8 cellular contexts compared by ENCODE assay signal in the genomic region with DNA sequence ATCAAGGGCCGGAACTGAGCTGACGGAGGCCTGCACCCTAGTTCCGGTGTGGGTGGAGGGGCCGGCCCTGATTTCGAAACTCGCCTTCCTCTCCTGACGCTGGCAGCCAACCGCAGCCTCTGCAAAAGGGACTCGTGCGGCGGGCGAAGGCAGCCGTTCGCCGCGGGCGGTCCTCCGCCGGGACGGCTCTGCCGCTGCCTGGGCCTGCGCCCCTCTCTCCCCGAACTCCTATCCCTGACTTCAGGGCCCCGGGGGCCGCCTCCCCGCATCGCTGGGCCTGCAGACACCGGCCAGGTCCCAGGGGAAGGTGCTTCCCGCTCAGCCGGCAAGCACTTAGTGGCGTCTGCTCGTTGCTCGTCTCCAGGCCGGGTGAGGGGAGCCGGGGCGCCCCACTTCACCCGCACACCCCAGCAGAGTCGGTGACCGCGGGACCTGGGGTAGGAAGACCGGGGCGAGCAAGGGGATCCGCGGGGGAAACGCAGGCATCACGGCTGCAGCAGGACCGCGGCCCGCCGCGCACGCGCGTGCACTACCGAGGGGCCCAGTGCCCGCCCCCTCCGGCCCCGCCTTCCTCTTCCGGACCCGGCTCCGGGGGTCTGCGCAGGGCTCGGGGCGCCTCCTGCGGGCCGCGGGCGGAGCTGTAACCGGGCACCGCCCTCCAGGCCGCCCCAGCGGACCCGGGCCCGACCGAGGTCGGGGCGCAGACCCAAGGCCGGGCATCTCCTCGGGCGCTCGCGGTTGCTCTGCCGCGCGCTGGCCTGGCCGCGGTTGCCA. TPM values are rescaled to one million over a fixed set of nuclear protein-coding genes. Genes with fewer than 3 reads are reported as not detected.
A peak's percentile ranks its signal among the peaks of the same experiment; 100 is the strongest.
DNase-seq lines count a peak whose midpoint lies in the region; ATAC-seq lines count a peak whose summit lies in the region.

No MANE protein-coding gene starts in this region.

- H3K4me3 ChIP-seq in HUES64 (ENCODE audit: low read length): peak overlapping the region; percentile 78

- peak overlapping the region; percentile 81 for H3K4me3 Mint-ChIP-seq in activated T-cell treated with anti-CD3 and anti-CD28 coated beads, Interleukin-2, amount 50 U/mL, for 24 hours

- H3K27ac Mint-ChIP-seq in activated T-cell treated with anti-CD3 and anti-CD28 coated beads, Interleukin-2, amount 50 U/mL, for 24 hours: peak overlapping the region; percentile 97

- peaks cover 8% of the 10 kb centered on the region for H3K4me1 ChIP-seq in HUES64 (ENCODE audit: insufficient read depth, low read length)

- no peaks in the 10 kb centered on the region for H3K27me3 Mint-ChIP-seq in activated T-cell treated with anti-CD3 and anti-CD28 coated beads, Interleukin-2, amount 50 U/mL, for 24 hours

- no peaks in the 10 kb centered on the region for H3K9me3 ChIP-seq in HUES64 (ENCODE audit: insufficient read depth, low read depth, low read length)

- H3K27me3 ChIP-seq in HUES64 (ENCODE audit: insufficient read depth, low read length): no peaks in the 10 kb centered on the region

- H3K9ac ChIP-seq in HUES64 (ENCODE audit: low read depth, low read length): peak overlapping the region; percentile 93

- peak overlapping the region; percentile 96 for H3K27ac ChIP-seq in HUES64 (ENCODE audit: low read depth, low read length)

- no peaks in the 10 kb centered on the region for H3K9me3 Mint-ChIP-seq in activated T-cell treated with anti-CD3 and anti-CD28 coated beads, Interleukin-2, amount 50 U/mL, for 24 hours

- peaks cover 82% of the 10 kb centered on the region for H3K36me3 Mint-ChIP-seq in activated T-cell treated with anti-CD3 and anti-CD28 coated beads, Interleukin-2, amount 50 U/mL, for 24 hours (ENCODE audit: low read depth)

- peak; percentile 56 for ATAC-seq in GM21447 (IDR thresholded peaks at IDR 0.05; ENCODE audit: unreplicated experiment)
- ATAC-seq in esophagus mucosa: peak; percentile 62

- H3K36me3 ChIP-seq in HUES64 (ENCODE audit: insufficient read depth, low read length): peaks cover 44% of the 10 kb centered on the region

- WGBS in HUES64: 1% methylated on average over 87 of the region's 87 CpGs

- peaks cover 71% of the 10 kb centered on the region for H3K4me1 Mint-ChIP-seq in activated T-cell treated with anti-CD3 and anti-CD28 coated beads, Interleukin-2, amount 50 U/mL, for 24 hours (ENCODE audit: low read depth)

- DNase-seq in DMS153 treated with DMSO at 0.1 percent for 48 hours (lab: John Stamatoyannopoulos, UW; ENCODE audit: unreplicated experiment): peak; percentile 75
- DNase-seq in OCI-M1 (lab: John Stamatoyannopoulos, UW): peak; percentile 94
- DNase-seq in activated T-cell treated with anti-CD3 and anti-CD28 coated beads, Interleukin-2, amount 50 U/mL, for 24 hours: peak; percentile 94
- DNase-seq in myocyte (ENCODE audit: low read depth): peak; percentile 86
- DNase-seq in stimulated activated CD8-positive, alpha-beta memory T cell treated with anti-CD3 and anti-CD28 coated beads, Interleukin-7, amount 100 ng/mL, for 4 hours (ENCODE audit: low read depth in 2 of 2): peak; percentile 72 to 89

RNA-seq across cellular contexts. Expression of a gene that starts 0.5 kb away (rescaled TPM):
- polyA plus RNA-seq in HUES64 (2013, experiment 1 of 2): 14.1 TPM
- 13.9 TPM for polyA plus RNA-seq in HUES64 (2013, experiment 2 of 2)
- total RNA-seq in esophagus mucosa: 45.2 TPM
- total RNA-seq in myocyte: 18.6 and 24.5 TPM in 2 replicates
- polyA plus RNA-seq in myocyte (2012): 34.4 TPM

RNA-seq across cellular contexts. Expression of a gene that starts 14.7 kb away (rescaled TPM):
- polyA plus RNA-seq in HUES64 (2013, experiment 1 of 2): 13.7 TPM
- 14.1 TPM for polyA plus RNA-seq in HUES64 (2013, experiment 2 of 2)
- total RNA-seq in esophagus mucosa: 78.4 TPM
- total RNA-seq in myocyte: 17.7 and 18.3 TPM in 2 replicates
- 18.2 TPM for polyA plus RNA-seq in myocyte (2012)

RNA-seq across cellular contexts. Expression of a gene that starts 22.4 kb away (rescaled TPM):
- 30.8 TPM for polyA plus RNA-seq in HUES64 (2013, experiment 1 of 2)
- polyA plus RNA-seq in HUES64 (2013, experiment 2 of 2): 34.2 TPM
- total RNA-seq in esophagus mucosa (61.6 TPM), myocyte (101 TPM in 2 replicates)
- polyA plus RNA-seq in myocyte (2012): 56.3 TPM

Comparison
In these comparisons a context has a peak if more than half of its experiments do, and no peak if none do; other contexts are left out.
1. Peak in every context shown above with its lines: DNase-seq, ATAC-seq, H3K4me3 ChIP-seq and H3K27ac ChIP-seq.